ENCODE assay signal across 11 cellular contexts in genomic region chr10:75035975-75036708, GRCh38.
DNase-seq lines count a peak whose midpoint lies in the region; ATAC-seq and TF ChIP-seq lines count a peak whose summit lies in the region.
"Had no signal": no experiment of that assay in that cellular context is flagged by ENCODE, and none has a peak within 500 bp of the region (broad histone marks: within the 10 kb centered on the region; RNA-seq: fewer than 3 reads in every experiment).

No MANE protein-coding gene starts in this region.

- peak overlapping the region in 5 of 10 donors; percentile 5 to 79 (median 55) for H3K27ac Mint-ChIP-seq in naive thymus-derived CD8-positive, alpha-beta T cell

- H3K4me1 Mint-ChIP-seq in naive thymus-derived CD8-positive, alpha-beta T cell, result peaks cover 6 to 16% (median 12%) of the 10 kb centered on the region in 4 donors

- H3K36me3 Mint-ChIP-seq in naive thymus-derived CD8-positive, alpha-beta T cell, result peaks cover 0 to 9% (median 0%) of the 10 kb centered on the region in 3 donors

- POLR2A ChIA-PET in RWPE1 (lab: Yijun Ruan, JAX; ENCODE audit: low non-redundant PET), result no interaction called here
- POLR2A ChIA-PET in naive thymus-derived CD8-positive, alpha-beta T cell (lab: Charles Lee), result no interaction called here

- peak overlapping the region in 1 of 10 donors; percentile 12 for H3K4me3 Mint-ChIP-seq in naive thymus-derived CD8-positive, alpha-beta T cell

- H3K9me3 Mint-ChIP-seq in naive thymus-derived CD8-positive, alpha-beta T cell, result no peaks in the 10 kb centered on the region

- H3K27me3 Mint-ChIP-seq in naive thymus-derived CD8-positive, alpha-beta T cell, result no peaks in the 10 kb centered on the region

- CTCF ChIA-PET in RWPE1 (lab: Yijun Ruan, JAX), result interaction anchor here (0.7 to 1.7 kb wide), 3 partner anchors 10 to 589 kb away, joined by 3 to 4 read pairs (median 3); no protein-coding TSS in a partner anchor

- DNase-seq in GM12864 (ENCODE audit: low read depth), result peak; percentile 34
- DNase-seq in RWPE1 (ENCODE audit: low spot score), result peak; percentile 53
- peak; percentile 21 for DNase-seq in left lobe of liver (ENCODE audit: low spot score)
- no peak for DNase-seq in naive thymus-derived CD8-positive, alpha-beta T cell
- DNase-seq in activated gamma-delta T cell (lab: John Stamatoyannopoulos, UW), result no peak
- no peak for DNase-seq in islet precursor cell
- DNase-seq in LoVo (ENCODE audit: low spot score), result no peak
- DNase-seq: activated CD4-positive, alpha-beta T cell treated with anti-CD3 and anti-CD28 coated beads for 48 hours; KG1; right cardiac atrium had no signal

- no peak overlapping the region for H3K27ac ChIP-seq in RWPE1

- TF ChIP-seq CTCF in GM12864 (IDR thresholded peaks at IDR 0.05; ENCODE audit: low read depth, low read length, missing control alignments) (no peak), RWPE1 (conservative IDR thresholded peaks at IDR 0.05; ENCODE audit: low read depth) (no peak)

- ATAC-seq in GM21825 (IDR thresholded peaks at IDR 0.05; ENCODE audit: unreplicated experiment) (peak; percentile 73), left lobe of liver (no peak)
- no peak for ATAC-seq in naive thymus-derived CD8-positive, alpha-beta T cell

- H3K4me3 ChIP-seq in GM12864 (ENCODE audit: low read depth, low read length), result no peak overlapping the region

Comparison
In these comparisons a context has a peak if more than half of its experiments do, and no peak if none do; other contexts are left out.
1. DNase-seq: peak in GM12864 (single experiment), RWPE1 (single experiment) and left lobe of liver (single experiment); none in naive thymus-derived CD8-positive, alpha-beta T cell (0 of 10), activated gamma-delta T cell (single experiment), islet precursor cell (single experiment) and LoVo (single experiment).